Comparison of ENCODE assay signal across 2 cellular contexts in genomic region chr1:16349847-16350406, GRCh38.
TF ChIP-seq lines count a peak whose summit lies in the region.

No MANE protein-coding gene starts in this region.

TF ChIP-seq in SK-N-SH, 30 proteins besides CTCF, POLR2A, EP300 and RAD21:
- no peak for TF ChIP-seq PBX3 (IDR thresholded peaks at IDR 0.05)
- no peak for TF ChIP-seq USF2 (IDR thresholded peaks at IDR 0.05; ENCODE audit: borderline replicate concordance, low read depth, low read length)
- no peak for TF ChIP-seq JUND (IDR thresholded peaks at IDR 0.05)
- TF ChIP-seq FOSL2 (IDR thresholded peaks at IDR 0.05; ENCODE audit: borderline replicate concordance, low read depth): no peak
- no peak for TF ChIP-seq RXRA (IDR thresholded peaks at IDR 0.05; ENCODE audit: borderline replicate concordance, low read depth)
- no peak for TF ChIP-seq SMC3 (IDR thresholded peaks at IDR 0.05; ENCODE audit: low read depth, low read length)
- TF ChIP-seq TEAD4 (IDR thresholded peaks at IDR 0.05; ENCODE audit: borderline replicate concordance, insufficient read depth): no peak
- TF ChIP-seq NRF1 (IDR thresholded peaks at IDR 0.05; ENCODE audit: low read depth, low read length): no peak
- TF ChIP-seq MEF2A (IDR thresholded peaks at IDR 0.05; ENCODE audit: borderline replicate concordance, low read depth): no peak
- no peak for TF ChIP-seq MXI1 (IDR thresholded peaks at IDR 0.05; ENCODE audit: low read depth, low read length)
- no peak for TF ChIP-seq POLR2AphosphoS5 (IDR thresholded peaks at IDR 0.05; ENCODE audit: low read depth, low read length)
- TF ChIP-seq TAF1 (IDR thresholded peaks at IDR 0.05; ENCODE audit: borderline replicate concordance, low read depth, low read length): no peak
- TF ChIP-seq TCF12 (IDR thresholded peaks at IDR 0.05): no peak
- TF ChIP-seq ZBTB33 (IDR thresholded peaks at IDR 0.05; ENCODE audit: borderline replicate concordance, low read depth): no peak
- no peak for TF ChIP-seq RCOR1 (IDR thresholded peaks at IDR 0.05; ENCODE audit: low read length)

TF ChIP-seq in SK-N-SH treated with all-trans-retinoic acid at 6 μM for 48 hours, 23 proteins besides CTCF, POLR2A, EP300 and RAD21 (continued from another document):
- no peak for TF ChIP-seq TOX (CRISPR knock-in tag; IDR thresholded peaks at IDR 0.05; ENCODE audit: borderline replicate concordance)
- no peak for TF ChIP-seq ESRRG (CRISPR knock-in tag; IDR thresholded peaks at IDR 0.05)
- TF ChIP-seq ZFP30 (CRISPR knock-in tag; IDR thresholded peaks at IDR 0.05): no peak
- no peak for TF ChIP-seq RARB (CRISPR knock-in tag; IDR thresholded peaks at IDR 0.05)
- no peak for TF ChIP-seq POU6F1 (CRISPR knock-in tag; IDR thresholded peaks at IDR 0.05; ENCODE audit: borderline replicate concordance, low read depth)
- no peak for TF ChIP-seq CSRNP3 (CRISPR knock-in tag; IDR thresholded peaks at IDR 0.05)
- TF ChIP-seq TSHZ2 (CRISPR knock-in tag; IDR thresholded peaks at IDR 0.05): no peak
- no peak for TF ChIP-seq CSDC2 (CRISPR knock-in tag; IDR thresholded peaks at IDR 0.05)
- no peak for TF ChIP-seq BACH2 (CRISPR knock-in tag; IDR thresholded peaks at IDR 0.05; ENCODE audit: borderline replicate concordance)
